Comparison of ENCODE assay signal across 1 cellular context in genomic region chr17:82247856-82248671, GRCh38.
TF ChIP-seq lines count a peak whose summit lies in the region.

No MANE protein-coding gene starts in this region.

TF ChIP-seq in HepG2, 621 proteins besides CTCF, POLR2A, EP300 and RAD21:
- TF ChIP-seq AGO2 (optimal IDR thresholded peaks at IDR 0.05; ENCODE audit: low read depth, low read length) (peak; percentile 43), RBFOX2 (IDR thresholded peaks at IDR 0.05; ENCODE audit: low read depth, low read length) (0 out of 2 replicates have a peak, but pooled peaks have one; percentile 14), ZNF263 (CRISPR knock-in tag; IDR thresholded peaks at IDR 0.05) (no peak; the same call in 1 of the 2 replicates), RBM22 (optimal IDR thresholded peaks at IDR 0.05; ENCODE audit: low read length) (peak; percentile 10)
- TF ChIP-seq, protein P1, sequence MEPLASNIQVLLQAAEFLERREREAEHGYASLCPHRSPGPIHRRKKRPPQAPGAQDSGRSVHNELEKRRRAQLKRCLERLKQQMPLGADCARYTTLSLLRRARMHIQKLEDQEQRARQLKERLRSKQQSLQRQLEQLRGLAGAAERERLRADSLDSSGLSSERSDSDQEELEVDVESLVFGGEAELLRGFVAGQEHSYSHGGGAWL (CRISPR knock-in tag; IDR thresholded peaks at IDR 0.05): 0 out of 2 replicates have a peak, but pooled peaks have one; percentile 32
- TF ChIP-seq, protein P2, sequence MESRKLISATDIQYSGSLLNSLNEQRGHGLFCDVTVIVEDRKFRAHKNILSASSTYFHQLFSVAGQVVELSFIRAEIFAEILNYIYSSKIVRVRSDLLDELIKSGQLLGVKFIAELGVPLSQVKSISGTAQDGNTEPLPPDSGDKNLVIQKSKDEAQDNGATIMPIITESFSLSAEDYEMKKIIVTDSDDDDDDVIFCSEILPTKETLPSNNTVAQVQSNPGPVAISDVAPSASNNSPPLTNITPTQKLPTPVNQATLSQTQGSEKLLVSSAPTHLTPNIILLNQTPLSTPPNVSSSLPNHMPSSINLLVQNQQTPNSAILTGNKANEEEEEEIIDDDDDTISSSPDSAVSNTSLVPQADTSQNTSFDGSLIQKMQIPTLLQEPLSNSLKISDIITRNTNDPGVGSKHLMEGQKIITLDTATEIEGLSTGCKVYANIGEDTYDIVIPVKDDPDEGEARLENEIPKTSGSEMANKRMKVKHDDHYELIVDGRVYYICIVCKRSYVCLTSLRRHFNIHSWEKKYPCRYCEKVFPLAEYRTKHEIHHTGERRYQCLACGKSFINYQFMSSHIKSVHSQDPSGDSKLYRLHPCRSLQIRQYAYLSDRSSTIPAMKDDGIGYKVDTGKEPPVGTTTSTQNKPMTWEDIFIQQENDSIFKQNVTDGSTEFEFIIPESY (CRISPR knock-in tag; IDR thresholded peaks at IDR 0.05): peak; percentile 59; the same call in 1 of the 2 replicates
